ENCODE assay signal across 17 cellular contexts in genomic region chr1:156543066-156543465, GRCh38. TPM values are rescaled to one million over a fixed set of nuclear protein-coding genes. Genes with fewer than 3 reads are reported as not detected.
"Had no signal": no experiment of that assay in that cellular context is flagged by ENCODE, and none has a peak within 500 bp of the region (broad histone marks: within the 10 kb centered on the region; RNA-seq: fewer than 3 reads in every experiment).

No MANE protein-coding gene starts in this region.

- H3K9me3 ChIP-seq: gastroesophageal sphincter, heart right ventricle, neutrophil, tibial artery had no signal

- H3K27ac Mint-ChIP-seq: activated CD4-positive, alpha-beta T cell treated with anti-CD3 and anti-CD28 coated beads, Interleukin-2, amount 10 ng/mL, durations not matched to agents 7 days and 5 days; dendritic cell treated with granulocyte-macrophage colony-stimulating factor and Interleukin-4, amounts not matched to agents 40 ng/mL and 50 ng/mL, for 4 days; stimulated activated memory B cell treated with anti-CD40 and anti-IgM and Interleukin-4, amounts not matched to agents 10 μg/mL and 1 μg/mL and 100 μg/mL, for 72 hours had no signal

- H3K36me3 Mint-ChIP-seq: naive B cell; stimulated activated memory B cell treated with anti-CD40 and anti-IgM and Interleukin-4, amounts not matched to agents 10 μg/mL and 1 μg/mL and 100 μg/mL, for 72 hours had no signal

- H3K27me3 Mint-ChIP-seq: activated CD4-positive, alpha-beta T cell treated with anti-CD3 and anti-CD28 coated beads, Interleukin-2, amount 10 ng/mL, durations not matched to agents 7 days and 5 days; dendritic cell treated with granulocyte-macrophage colony-stimulating factor and Interleukin-4, amounts not matched to agents 40 ng/mL and 50 ng/mL, for 4 days; effector memory CD8-positive, alpha-beta T cell; naive B cell; stimulated activated memory B cell treated with anti-CD40 and anti-IgM and Interleukin-4, amounts not matched to agents 10 μg/mL and 1 μg/mL and 100 μg/mL, for 72 hours had no signal

- H3K4me1 ChIP-seq: gastroesophageal sphincter, tibial artery had no signal

- H3K9me3 Mint-ChIP-seq: activated CD4-positive, alpha-beta T cell treated with anti-CD3 and anti-CD28 coated beads, Interleukin-2, amount 10 ng/mL, durations not matched to agents 7 days and 5 days; dendritic cell treated with granulocyte-macrophage colony-stimulating factor and Interleukin-4, amounts not matched to agents 40 ng/mL and 50 ng/mL, for 4 days; effector memory CD8-positive, alpha-beta T cell; naive B cell; stimulated activated memory B cell treated with anti-CD40 and anti-IgM and Interleukin-4, amounts not matched to agents 10 μg/mL and 1 μg/mL and 100 μg/mL, for 72 hours had no signal

- ATAC-seq: effector memory CD8-positive, alpha-beta T cell; gastroesophageal sphincter; left colon; stimulated activated memory B cell treated with anti-CD40 and anti-IgM and Interleukin-4, amounts not matched to agents 10 μg/mL and 1 μg/mL and 100 μg/mL, for 72 hours had no signal

- H3K27me3 ChIP-seq: gastroesophageal sphincter, heart right ventricle, neutrophil, tibial artery had no signal

- H3K4me3 ChIP-seq: gastroesophageal sphincter, heart right ventricle, lung, tibial artery had no signal

- H3K27ac ChIP-seq: gastroesophageal sphincter, heart right ventricle, neutrophil, tibial artery had no signal

- DNase-seq: activated CD4-positive, alpha-beta T cell treated with anti-CD3 and anti-CD28 coated beads, Interleukin-2, amount 10 ng/mL, durations not matched to agents 7 days and 5 days; activated CD8-positive, alpha-beta memory T cell treated with anti-CD3 and anti-CD28 coated beads for 24 hours; activated naive CD4-positive, alpha-beta T cell treated with Interleukin-2 at 50 U/mL for 16 hours; effector memory CD8-positive, alpha-beta T cell; erythroblast; heart right ventricle; left colon; naive B cell had no signal

- H3K4me3 Mint-ChIP-seq: activated CD4-positive, alpha-beta T cell treated with anti-CD3 and anti-CD28 coated beads, Interleukin-2, amount 10 ng/mL, durations not matched to agents 7 days and 5 days; dendritic cell treated with granulocyte-macrophage colony-stimulating factor and Interleukin-4, amounts not matched to agents 40 ng/mL and 50 ng/mL, for 4 days; effector memory CD8-positive, alpha-beta T cell; stimulated activated memory B cell treated with anti-CD40 and anti-IgM and Interleukin-4, amounts not matched to agents 10 μg/mL and 1 μg/mL and 100 μg/mL, for 72 hours had no signal

- H3K36me3 ChIP-seq: gastroesophageal sphincter, tibial artery had no signal

RNA-seq across cellular contexts. Expression of gene TTC24, which starts 36.5 kb away (rescaled TPM):
- total RNA-seq: astrocyte, bronchial epithelial cell, cerebellum, gastroesophageal sphincter had no signal
